In genomic region chr14:53010193-53010592, GRCh38 we compare ENCODE assay signal across 24 cellular contexts. TPM values are rescaled to one million over a fixed set of nuclear protein-coding genes. Genes with fewer than 3 reads are reported as not detected.
DNase-seq lines count a peak whose midpoint lies in the region; ATAC-seq and TF ChIP-seq lines count a peak whose summit lies in the region.
"Had no signal": no experiment of that assay in that cellular context is flagged by ENCODE, and none has a peak within 500 bp of the region (broad histone marks: within the 10 kb centered on the region; RNA-seq: fewer than 3 reads in every experiment).

No MANE protein-coding gene starts in this region.

- POLR2A ChIA-PET in RWPE1 (lab: Yijun Ruan, JAX; ENCODE audit: low non-redundant PET), result no interaction called here

- no peak overlapping the region for H3K4me3 Mint-ChIP-seq in chondrocyte (ENCODE audit: unreplicated experiment)
- H3K4me3 Mint-ChIP-seq: naive thymus-derived CD4-positive, alpha-beta T cell had no signal

- TF ChIP-seq CTCF in RWPE1 (conservative IDR thresholded peaks at IDR 0.05; ENCODE audit: low read depth) (no peak), chondrocyte (IDR thresholded peaks at IDR 0.05) (no peak)

- no peaks in the 10 kb centered on the region for H3K9me3 Mint-ChIP-seq in chondrocyte (ENCODE audit: low read depth)

- H3K27me3 Mint-ChIP-seq in chondrocyte (ENCODE audit: low read depth), result no peaks in the 10 kb centered on the region

- H3K4me3 ChIP-seq in muscle layer of duodenum (ENCODE audit: low read depth in 1 of 2, low read length in 2 of 2) (no peak overlapping the region), H7 (ENCODE audit: insufficient read depth, low read depth, low read length) (no peak overlapping the region)
- H3K4me3 ChIP-seq: adrenal gland had no signal

- CTCF ChIA-PET in RWPE1 (lab: Yijun Ruan, JAX), result no interaction called here

- no peaks in the 10 kb centered on the region for H3K27me3 ChIP-seq in muscle layer of duodenum (ENCODE audit: low read depth, low read length)
- no peaks in the 10 kb centered on the region for H3K27me3 ChIP-seq in H7 (ENCODE audit: control insufficient read depth, insufficient read depth, low read length)
- H3K27me3 ChIP-seq: adrenal gland had no signal

- H3K36me3 ChIP-seq in muscle layer of duodenum (ENCODE audit: control insufficient read depth in 1 of 2, insufficient read depth in 2 of 2, low read length in 2 of 2), result no peaks in the 10 kb centered on the region
- H3K36me3 ChIP-seq in H7 (replicated peaks; ENCODE audit: control insufficient read depth, insufficient read depth, low read length), result no peaks in the 10 kb centered on the region
- H3K36me3 ChIP-seq: adrenal gland had no signal

- H3K9me3 ChIP-seq in muscle layer of duodenum (ENCODE audit: control insufficient read depth in 1 of 2, low read length in 2 of 2), result no peaks in the 10 kb centered on the region
- H3K9me3 ChIP-seq: adrenal gland had no signal

- no peaks in the 10 kb centered on the region for H3K36me3 Mint-ChIP-seq in chondrocyte (ENCODE audit: low read depth)

- H3K27ac Mint-ChIP-seq in chondrocyte (ENCODE audit: unreplicated experiment), result peak overlapping the region; percentile 86
- H3K27ac Mint-ChIP-seq: naive thymus-derived CD4-positive, alpha-beta T cell had no signal

- no peak for ATAC-seq in HG02798 (IDR thresholded peaks at IDR 0.05; ENCODE audit: poor library complexity, unreplicated experiment)
- ATAC-seq: naive thymus-derived CD4-positive, alpha-beta T cell had no signal

- peaks cover 32% of the 10 kb centered on the region for H3K4me1 Mint-ChIP-seq in chondrocyte (ENCODE audit: low read depth)

- H3K4me1 ChIP-seq in muscle layer of duodenum (ENCODE audit: control insufficient read depth in 1 of 2, insufficient read depth in 2 of 2, low read length in 2 of 2), result peaks cover 0 to 15% of the 10 kb centered on the region in 2 donors
- H3K4me1 ChIP-seq: parathyroid adenoma had no signal

- H3K27ac ChIP-seq in RWPE1, result 0 out of 2 replicates have a peak overlapping the region, but pooled peaks have one; percentile 32
- H3K27ac ChIP-seq in muscle layer of duodenum (ENCODE audit: low read length), result peak overlapping the region; percentile 46
- H3K27ac ChIP-seq in temporal lobe (ENCODE audit: low read depth, low read length), result peak overlapping the region; percentile 42
- H3K27ac ChIP-seq: parathyroid adenoma had no signal

- DNase-seq in RWPE1 (ENCODE audit: low spot score) (no peak), chondrocyte (ENCODE audit: low spot score) (no peak), H7 (no peak), UCSD-AML1 (lab: John Stamatoyannopoulos, UW; ENCODE audit: unreplicated experiment) (no peak)
- DNase-seq: activated CD4-positive, alpha-beta T cell treated with anti-CD3 and anti-CD28 coated beads, Interleukin-2, amount 50 U/mL, for 1 hour; activated CD8-positive, alpha-beta memory T cell treated with anti-CD3 and anti-CD28 coated beads, Interleukin-2, amount 50 U/mL, for 48 hours; activated effector memory CD4-positive, alpha-beta T cell treated with Interleukin-2 at 50 U/mL for 16 hours; central memory CD4-positive, alpha-beta T cell; COR-L47; DND-41; effector memory CD4-positive, alpha-beta T cell; Karpas-422; naive thymus-derived CD4-positive, alpha-beta T cell; NCI-H1048; NCI-H2081; NCI-H510A; RPMI8226; stimulated activated CD4-positive, alpha-beta T cell treated with anti-CD3 and anti-CD28 coated beads, Interleukin-4, amount 100 ng/mL, for 24 hours; T-helper 1 cell had no signal

RNA-seq across cellular contexts. Expression of gene FERMT2, which starts 59.3 kb away (rescaled TPM):
- 423 to 518 TPM (median 494 TPM) in 3 replicates for total RNA-seq in chondrocyte
- total RNA-seq in temporal lobe, result 90.7 TPM
- total RNA-seq in H7 (2014; rRNA removed; shearing (Covaris generic)), result 148 and 150 TPM in 2 replicates
